ENCODE assay signal across 28 cellular contexts in genomic region chr10:54057357-54057756, GRCh38.
"Had no signal": no experiment of that assay in that cellular context is flagged by ENCODE, and none has a peak within 500 bp of the region (broad histone marks: within the 10 kb centered on the region; RNA-seq: fewer than 3 reads in every experiment).

No MANE protein-coding gene starts in this region.

- H3K4me3 ChIP-seq: colonic mucosa, coronary artery, dorsolateral prefrontal cortex, esophagus muscularis mucosa, esophagus squamous epithelium, gastrocnemius medialis, gastroesophageal sphincter, heart left ventricle, heart right ventricle had no signal

- ATAC-seq: effector memory CD8-positive, alpha-beta T cell; esophagus mucosa; foreskin keratinocyte; gastrocnemius medialis; gastroesophageal sphincter; heart left ventricle; heart right ventricle had no signal

- H3K9me3 ChIP-seq: colonic mucosa, esophagus muscularis mucosa, gastrocnemius medialis, gastroesophageal sphincter had no signal

- H3K36me3 ChIP-seq: colonic mucosa, esophagus muscularis mucosa, esophagus squamous epithelium, gastrocnemius medialis, gastroesophageal sphincter, heart left ventricle, heart right ventricle had no signal

- H3K4me1 ChIP-seq: colonic mucosa, esophagus squamous epithelium, foreskin keratinocyte, gastrocnemius medialis, gastroesophageal sphincter, heart left ventricle, heart right ventricle had no signal

- H3K27me3 ChIP-seq: colonic mucosa, esophagus muscularis mucosa, esophagus squamous epithelium, foreskin keratinocyte, gastrocnemius medialis, gastroesophageal sphincter, heart left ventricle, heart right ventricle had no signal

- H3K27ac ChIP-seq: colonic mucosa, coronary artery, dorsolateral prefrontal cortex, epithelial cell of prostate, esophagus muscularis mucosa, esophagus squamous epithelium, foreskin keratinocyte, gastrocnemius medialis, gastroesophageal sphincter, heart left ventricle, heart right ventricle had no signal

- FAIRE-seq: colon, endometrium, endothelial cell of umbilical vein, frontal cortex had no signal

- DNase-seq: colonic mucosa; cortex of kidney; dermis blood vessel endothelial cell; dorsolateral prefrontal cortex; effector CD4-positive, alpha-beta T cell; effector CD8-positive, alpha-beta T cell; effector memory CD4-positive, alpha-beta T cell; effector memory CD8-positive, alpha-beta T cell; endodermal cell; erythroblast; esophagus squamous epithelium; foreskin fibroblast; foreskin keratinocyte; foreskin melanocyte; gastrocnemius medialis; glutamatergic neuron; head of caudate nucleus; heart left ventricle; heart right ventricle had no signal
